10 cellular contexts compared by ENCODE assay signal in the genomic region with DNA sequence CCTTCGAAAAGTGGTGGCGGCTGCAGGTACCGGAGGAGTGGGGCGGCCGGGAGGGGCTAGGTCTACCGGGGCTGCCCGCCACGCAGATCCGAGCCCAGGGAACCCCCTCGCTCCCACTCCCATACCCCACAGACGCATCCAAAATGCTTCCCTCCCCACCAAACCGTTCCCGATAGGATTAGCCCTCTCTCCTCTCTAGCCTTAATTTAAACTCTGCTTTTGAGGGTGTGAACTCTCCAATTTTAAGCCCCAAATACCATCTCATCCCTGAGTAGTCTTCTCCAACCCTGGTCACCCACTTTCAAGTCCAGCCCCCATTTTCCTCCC. TPM values are rescaled to one million over a fixed set of nuclear protein-coding genes. Genes with fewer than 3 reads are reported as not detected.
DNase-seq lines count a peak whose midpoint lies in the region; ATAC-seq and TF ChIP-seq lines count a peak whose summit lies in the region.
"Had no signal": no experiment of that assay in that cellular context is flagged by ENCODE, and none has a peak within 500 bp of the region (broad histone marks: within the 10 kb centered on the region; RNA-seq: fewer than 3 reads in every experiment).

No MANE protein-coding gene starts in this region.

- intact Hi-C loops in body of pancreas (cut with DNase I), result no loop called here
- intact Hi-C loops in lower lobe of right lung (cut with DNase I), result no loop called here
- intact Hi-C loops in thyroid gland (cut with DNase I), result loop anchor here (5.0 kb wide), 1 partner anchor 47 kb away; a partner anchor contains a TSS

- peaks cover 24% of the 10 kb centered on the region for H3K27me3 Mint-ChIP-seq in activated T-cell treated with anti-CD3 and anti-CD28 coated beads, Interleukin-2, amount 50 U/mL, for 4 hours (ENCODE audit: low read depth)

- no peaks in the 10 kb centered on the region for H3K36me3 ChIP-seq in body of pancreas (replicated peaks in 1 of 2; ENCODE audit: insufficient read depth in 1 of 2, low read depth in 2 of 2)
- peaks cover 2% of the 10 kb centered on the region for H3K36me3 ChIP-seq in lower lobe of right lung
- H3K36me3 ChIP-seq in thyroid gland, result no peaks in the 10 kb centered on the region
- H3K36me3 ChIP-seq: SJCRH30 had no signal

- no peak for ATAC-seq in activated T-cell treated with anti-CD3 and anti-CD28 coated beads, Interleukin-2, amount 50 U/mL, for 4 hours
- no peak for ATAC-seq in body of pancreas
- ATAC-seq in lower lobe of right lung, result no peak

- H3K36me3 Mint-ChIP-seq in activated T-cell treated with anti-CD3 and anti-CD28 coated beads, Interleukin-2, amount 50 U/mL, for 4 hours (ENCODE audit: insufficient read depth), result no peaks in the 10 kb centered on the region

- peak overlapping the region; percentile 76 for H3K4me3 Mint-ChIP-seq in activated T-cell treated with anti-CD3 and anti-CD28 coated beads, Interleukin-2, amount 50 U/mL, for 4 hours

- H3K4me1 Mint-ChIP-seq in activated T-cell treated with anti-CD3 and anti-CD28 coated beads, Interleukin-2, amount 50 U/mL, for 4 hours (ENCODE audit: low read depth), result peaks cover 18% of the 10 kb centered on the region

- TF ChIP-seq POLR2A in body of pancreas (IDR thresholded peaks at IDR 0.05) (no peak), thyroid gland (IDR thresholded peaks at IDR 0.05) (no peak)

- H3K9me3 ChIP-seq in body of pancreas, result no peaks in the 10 kb centered on the region
- no peaks in the 10 kb centered on the region for H3K9me3 ChIP-seq in lower lobe of right lung
- H3K9me3 ChIP-seq in thyroid gland, result no peaks in the 10 kb centered on the region
- H3K9me3 ChIP-seq: SJCRH30 had no signal

- 0 to 15% methylated on average over 2 to 13 of the region's 13 CpGs for WGBS in body of pancreas, 2 donors
- WGBS in thyroid gland, 2 donors, result 16 to 20% methylated on average over 11 to 12 of the region's 13 CpGs

- TF ChIP-seq CTCF in body of pancreas (IDR thresholded peaks at IDR 0.05), result no peak
- TF ChIP-seq CTCF in lower lobe of right lung (IDR thresholded peaks at IDR 0.05), result no peak
- no peak for TF ChIP-seq CTCF in thyroid gland (IDR thresholded peaks at IDR 0.05)

- no peaks in the 10 kb centered on the region for H3K9me3 Mint-ChIP-seq in activated T-cell treated with anti-CD3 and anti-CD28 coated beads, Interleukin-2, amount 50 U/mL, for 4 hours

- peak overlapping the region in 1 of 2 donors; percentile 32 for H3K4me3 ChIP-seq in body of pancreas
- peak overlapping the region; percentile 90 for H3K4me3 ChIP-seq in lower lobe of right lung
- H3K4me3 ChIP-seq in thyroid gland (replicated peaks in 1 of 3), result peak overlapping the region; percentile 50 to 83 (median 74)
- H3K4me3 ChIP-seq: SJCRH30 had no signal

- H3K27ac ChIP-seq in body of pancreas, result peak overlapping the region; percentile 28 to 72 (median 64)
- peak overlapping the region; percentile 84 for H3K27ac ChIP-seq in lower lobe of right lung
- H3K27ac ChIP-seq in thyroid gland, result no peak overlapping the region
- H3K27ac ChIP-seq: SJCRH30 had no signal

- H3K4me1 ChIP-seq in body of pancreas (peaks cover 13% of the 10 kb centered on the region), lower lobe of right lung (peaks cover 15% of the 10 kb centered on the region), thyroid gland (peaks cover 8 to 10% of the 10 kb centered on the region in 2 donors)
- H3K4me1 ChIP-seq: SJCRH30 had no signal

- DNase-seq in activated T-cell treated with anti-CD3 and anti-CD28 coated beads, Interleukin-2, amount 50 U/mL, for 4 hours, result no peak
- DNase-seq in activated T-cell treated with anti-CD3 and anti-CD28 coated beads for 4 hours (no peak), body of pancreas (no peak), lower lobe of right lung (no peak), thyroid gland (no peak), NCI-H345 (lab: John Stamatoyannopoulos, UW) (no peak), T-helper 9 cell (no peak), cerebellar nuclear complex (lab: John Stamatoyannopoulos, UW) (no peak)
- DNase-seq: SJCRH30 had no signal

- H3K27me3 ChIP-seq in body of pancreas (peaks cover 0 to 7% of the 10 kb centered on the region in 2 donors), lower lobe of right lung (ENCODE audit: low read depth) (peaks cover 7% of the 10 kb centered on the region), thyroid gland (no peaks in the 10 kb centered on the region)
- H3K27me3 ChIP-seq: SJCRH30 had no signal

RNA-seq across cellular contexts. Expression of a gene that starts 0.3 kb away (rescaled TPM):
- 1 to 10 TPM in 2 of 3 donors, under 1 TPM in 1; 0.76 to 1.5 (median 1.3) TPM for total RNA-seq in activated T-cell treated with anti-CD3 and anti-CD28 coated beads, Interleukin-2, amount 50 U/mL, for 4 hours
- total RNA-seq in body of pancreas (10 to 100 TPM in 1 of 2 donors, 1 to 10 TPM in 1; 3.6 to 27.5 TPM), lower lobe of right lung (249 TPM), thyroid gland (10 to 100 TPM in 3 of 4 donors, 1 to 10 TPM in 1; 6.6 to 13.7 (median 12.8) TPM)
- total RNA-seq: SJCRH30 had no signal

RNA-seq across cellular contexts. Expression of a gene that starts 0.4 kb away (rescaled TPM):
- total RNA-seq in activated T-cell treated with anti-CD3 and anti-CD28 coated beads, Interleukin-2, amount 50 U/mL, for 4 hours, result under 1 TPM in 1 of 3 donors, not detected in 2; 0.13 TPM
- total RNA-seq in body of pancreas (1 to 10 TPM in 1 of 2 donors, under 1 TPM in 1; 0.52 to 2.3 TPM), lower lobe of right lung (13.3 TPM), thyroid gland (under 1 TPM; 0.29 to 0.44 (median 0.37) TPM)
- total RNA-seq: SJCRH30, temporal lobe had no signal

RNA-seq across cellular contexts. Expression of a gene that starts 8.8 kb away (rescaled TPM):
- total RNA-seq in activated T-cell treated with anti-CD3 and anti-CD28 coated beads, Interleukin-2, amount 50 U/mL, for 4 hours, result 10 to 100 TPM; 19.6 to 21.6 (median 20.6) TPM
- total RNA-seq in body of pancreas (10 to 100 TPM; 20.8 to 23.3 TPM), lower lobe of right lung (22.9 TPM), thyroid gland (10 to 100 TPM; 37.3 to 54.7 (median 41.3) TPM)

RNA-seq across cellular contexts. Expression of a gene that starts 29.6 kb away (rescaled TPM):
- total RNA-seq in activated T-cell treated with anti-CD3 and anti-CD28 coated beads, Interleukin-2, amount 50 U/mL, for 4 hours, result 10 to 100 TPM; 89.7 to 99.4 (median 94.7) TPM
- 10 to 100 TPM; 12.5 to 13.2 TPM for total RNA-seq in body of pancreas
- 201 TPM for total RNA-seq in lower lobe of right lung
- total RNA-seq in thyroid gland, result 10 to 100 TPM in 3 of 4 donors, 1 to 10 TPM in 1; 8.4 to 20.6 (median 14.4) TPM

RNA-seq across cellular contexts. Expression of a gene that starts 31.7 kb away (rescaled TPM):
- total RNA-seq in activated T-cell treated with anti-CD3 and anti-CD28 coated beads, Interleukin-2, amount 50 U/mL, for 4 hours, result not detected
- total RNA-seq in body of pancreas (1 to 10 TPM; 1.8 to 2.0 TPM), lower lobe of right lung (not detected), thyroid gland (not detected)
- total RNA-seq: SJCRH30, temporal lobe had no signal

Comparison
In these comparisons a context has a peak if more than half of its experiments do, and no peak if none do; other contexts are left out.
1. H3K27ac ChIP-seq: peak in body of pancreas (4 of 4) and lower lobe of right lung (single experiment); none in thyroid gland (0 of 3).